ENCODE assay signal across 1 cellular context in genomic region chr20:58447733-58448391, GRCh38.
A peak's percentile ranks its signal among the peaks of the same experiment; 100 is the strongest.
TF ChIP-seq lines count a peak whose summit lies in the region.

No MANE protein-coding gene starts in this region.

TF ChIP-seq in HepG2, 621 proteins besides CTCF, POLR2A, EP300 and RAD21 (continued from another document and continues in another):
- no peak for TF ChIP-seq NFAT5 (CRISPR knock-in tag; IDR thresholded peaks at IDR 0.05)
- no peak for TF ChIP-seq NFIB (CRISPR knock-in tag; IDR thresholded peaks at IDR 0.05; ENCODE audit: borderline replicate concordance)
- no peak for TF ChIP-seq ZFP36L1 (CRISPR knock-in tag; IDR thresholded peaks at IDR 0.05)
- TF ChIP-seq THYN1 (CRISPR knock-in tag; IDR thresholded peaks at IDR 0.05; ENCODE audit: borderline replicate concordance, low read depth), result no peak
- no peak for TF ChIP-seq CREM (IDR thresholded peaks at IDR 0.05)
- TF ChIP-seq CREM (CRISPR knock-in tag; IDR thresholded peaks at IDR 0.05), result no peak
- no peak for TF ChIP-seq NR2F6 (IDR thresholded peaks at IDR 0.05)
- 0 out of 2 replicates have a peak, but pooled peaks have one; percentile 15 for TF ChIP-seq NR2F6 (CRISPR knock-in tag; IDR thresholded peaks at IDR 0.05)
- no peak for TF ChIP-seq ZGPAT (CRISPR knock-in tag; IDR thresholded peaks at IDR 0.05)
- TF ChIP-seq SALL1 (CRISPR knock-in tag; IDR thresholded peaks at IDR 0.05), result 0 out of 2 replicates have a peak, but pooled peaks have one; percentile 17
- TF ChIP-seq HCFC1 (IDR thresholded peaks at IDR 0.05; ENCODE audit: low read depth, low read length), result no peak
- TF ChIP-seq, protein P1, sequence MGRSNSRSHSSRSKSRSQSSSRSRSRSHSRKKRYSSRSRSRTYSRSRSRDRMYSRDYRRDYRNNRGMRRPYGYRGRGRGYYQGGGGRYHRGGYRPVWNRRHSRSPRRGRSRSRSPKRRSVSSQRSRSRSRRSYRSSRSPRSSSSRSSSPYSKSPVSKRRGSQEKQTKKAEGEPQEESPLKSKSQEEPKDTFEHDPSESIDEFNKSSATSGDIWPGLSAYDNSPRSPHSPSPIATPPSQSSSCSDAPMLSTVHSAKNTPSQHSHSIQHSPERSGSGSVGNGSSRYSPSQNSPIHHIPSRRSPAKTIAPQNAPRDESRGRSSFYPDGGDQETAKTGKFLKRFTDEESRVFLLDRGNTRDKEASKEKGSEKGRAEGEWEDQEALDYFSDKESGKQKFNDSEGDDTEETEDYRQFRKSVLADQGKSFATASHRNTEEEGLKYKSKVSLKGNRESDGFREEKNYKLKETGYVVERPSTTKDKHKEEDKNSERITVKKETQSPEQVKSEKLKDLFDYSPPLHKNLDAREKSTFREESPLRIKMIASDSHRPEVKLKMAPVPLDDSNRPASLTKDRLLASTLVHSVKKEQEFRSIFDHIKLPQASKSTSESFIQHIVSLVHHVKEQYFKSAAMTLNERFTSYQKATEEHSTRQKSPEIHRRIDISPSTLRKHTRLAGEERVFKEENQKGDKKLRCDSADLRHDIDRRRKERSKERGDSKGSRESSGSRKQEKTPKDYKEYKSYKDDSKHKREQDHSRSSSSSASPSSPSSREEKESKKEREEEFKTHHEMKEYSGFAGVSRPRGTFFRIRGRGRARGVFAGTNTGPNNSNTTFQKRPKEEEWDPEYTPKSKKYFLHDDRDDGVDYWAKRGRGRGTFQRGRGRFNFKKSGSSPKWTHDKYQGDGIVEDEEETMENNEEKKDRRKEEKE (IDR thresholded peaks at IDR 0.05), result no peak
- no peak for TF ChIP-seq DRAP1 (CRISPR knock-in tag; IDR thresholded peaks at IDR 0.05)
- peak; percentile 19 for TF ChIP-seq AGO2 (optimal IDR thresholded peaks at IDR 0.05; ENCODE audit: low read depth, low read length)
- no peak for TF ChIP-seq ZUFSP (CRISPR knock-in tag; IDR thresholded peaks at IDR 0.05; ENCODE audit: borderline replicate concordance)
- TF ChIP-seq ZNF30 (CRISPR knock-in tag; IDR thresholded peaks at IDR 0.05), result no peak
- no peak for TF ChIP-seq ZNF746 (CRISPR knock-in tag; IDR thresholded peaks at IDR 0.05)
- no peak for TF ChIP-seq ZNF816 (CRISPR knock-in tag; IDR thresholded peaks at IDR 0.05; ENCODE audit: borderline replicate concordance)
- no peak for TF ChIP-seq KAT8 (CRISPR knock-in tag; IDR thresholded peaks at IDR 0.05)
- no peak for TF ChIP-seq PHF8 (CRISPR knock-in tag; IDR thresholded peaks at IDR 0.05)
- TF ChIP-seq ZNF724P (CRISPR knock-in tag; IDR thresholded peaks at IDR 0.05; ENCODE audit: borderline replicate concordance), result no peak
- no peak for TF ChIP-seq DDIT3 (CRISPR knock-in tag; IDR thresholded peaks at IDR 0.05)
- no peak for TF ChIP-seq ZNF251 (CRISPR knock-in tag; IDR thresholded peaks at IDR 0.05)
- TF ChIP-seq, protein P2, sequence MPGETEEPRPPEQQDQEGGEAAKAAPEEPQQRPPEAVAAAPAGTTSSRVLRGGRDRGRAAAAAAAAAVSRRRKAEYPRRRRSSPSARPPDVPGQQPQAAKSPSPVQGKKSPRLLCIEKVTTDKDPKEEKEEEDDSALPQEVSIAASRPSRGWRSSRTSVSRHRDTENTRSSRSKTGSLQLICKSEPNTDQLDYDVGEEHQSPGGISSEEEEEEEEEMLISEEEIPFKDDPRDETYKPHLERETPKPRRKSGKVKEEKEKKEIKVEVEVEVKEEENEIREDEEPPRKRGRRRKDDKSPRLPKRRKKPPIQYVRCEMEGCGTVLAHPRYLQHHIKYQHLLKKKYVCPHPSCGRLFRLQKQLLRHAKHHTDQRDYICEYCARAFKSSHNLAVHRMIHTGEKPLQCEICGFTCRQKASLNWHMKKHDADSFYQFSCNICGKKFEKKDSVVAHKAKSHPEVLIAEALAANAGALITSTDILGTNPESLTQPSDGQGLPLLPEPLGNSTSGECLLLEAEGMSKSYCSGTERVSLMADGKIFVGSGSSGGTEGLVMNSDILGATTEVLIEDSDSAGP (CRISPR knock-in tag; IDR thresholded peaks at IDR 0.05; ENCODE audit: borderline replicate concordance), result no peak
- TF ChIP-seq ZNF709 (CRISPR knock-in tag; IDR thresholded peaks at IDR 0.05), result no peak
- TF ChIP-seq MED1 (CRISPR knock-in tag; IDR thresholded peaks at IDR 0.05), result 0 out of 2 replicates have a peak, but pooled peaks have one; percentile 45
- TF ChIP-seq PBX3 (CRISPR knock-in tag; IDR thresholded peaks at IDR 0.05; ENCODE audit: borderline replicate concordance), result no peak
- peak; percentile 64; the same call in 1 of the 2 replicates for TF ChIP-seq ZFP37 (CRISPR knock-in tag; IDR thresholded peaks at IDR 0.05; ENCODE audit: borderline replicate concordance)
- no peak for TF ChIP-seq ATF3 (CRISPR knock-in tag; IDR thresholded peaks at IDR 0.05)
- TF ChIP-seq, protein P3, sequence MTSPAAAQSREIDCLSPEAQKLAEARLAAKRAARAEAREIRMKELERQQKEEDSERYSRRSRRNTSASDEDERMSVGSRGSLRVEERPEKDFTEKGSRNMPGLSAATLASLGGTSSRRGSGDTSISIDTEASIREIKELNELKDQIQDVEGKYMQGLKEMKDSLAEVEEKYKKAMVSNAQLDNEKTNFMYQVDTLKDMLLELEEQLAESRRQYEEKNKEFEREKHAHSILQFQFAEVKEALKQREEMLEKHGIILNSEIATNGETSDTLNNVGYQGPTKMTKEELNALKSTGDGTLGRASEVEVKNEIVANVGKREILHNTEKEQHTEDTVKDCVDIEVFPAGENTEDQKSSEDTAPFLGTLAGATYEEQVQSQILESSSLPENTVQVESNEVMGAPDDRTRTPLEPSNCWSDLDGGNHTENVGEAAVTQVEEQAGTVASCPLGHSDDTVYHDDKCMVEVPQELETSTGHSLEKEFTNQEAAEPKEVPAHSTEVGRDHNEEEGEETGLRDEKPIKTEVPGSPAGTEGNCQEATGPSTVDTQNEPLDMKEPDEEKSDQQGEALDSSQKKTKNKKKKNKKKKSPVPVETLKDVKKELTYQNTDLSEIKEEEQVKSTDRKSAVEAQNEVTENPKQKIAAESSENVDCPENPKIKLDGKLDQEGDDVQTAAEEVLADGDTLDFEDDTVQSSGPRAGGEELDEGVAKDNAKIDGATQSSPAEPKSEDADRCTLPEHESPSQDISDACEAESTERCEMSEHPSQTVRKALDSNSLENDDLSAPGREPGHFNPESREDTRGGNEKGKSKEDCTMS (CRISPR knock-in tag; conservative IDR thresholded peaks at IDR 0.05), result no peak
